Comparison of ENCODE assay signal across 21 cellular contexts in the genomic region with DNA sequence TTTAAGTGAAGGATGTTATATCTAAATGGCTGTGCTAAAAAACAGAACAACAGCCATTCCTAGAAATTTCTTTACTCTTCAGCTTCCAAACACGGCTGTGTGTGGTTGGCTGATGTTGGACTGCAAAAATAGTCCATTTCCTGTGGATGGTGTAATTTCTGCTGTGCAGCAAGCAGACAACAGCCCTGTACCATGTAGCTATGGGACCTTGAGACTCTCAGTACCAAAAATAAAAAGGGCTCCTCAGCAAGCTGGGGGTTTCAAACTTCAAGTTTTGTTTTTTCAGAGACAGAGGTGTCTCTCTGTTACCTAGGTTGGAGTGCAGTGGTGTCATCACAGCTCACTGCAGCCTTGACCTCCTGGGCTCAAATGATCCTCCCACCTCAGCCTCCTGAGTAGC. TPM values are rescaled to one million over a fixed set of nuclear protein-coding genes. Genes with fewer than 3 reads are reported as not detected.
A peak's percentile ranks its signal among the peaks of the same experiment; 100 is the strongest.
DNase-seq lines count a peak whose midpoint lies in the region; ATAC-seq, FAIRE-seq and TF ChIP-seq lines count a peak whose summit lies in the region.
"Had no signal": no experiment of that assay in that cellular context is flagged by ENCODE, and none has a peak within 500 bp of the region (broad histone marks: within the 10 kb centered on the region; RNA-seq: fewer than 3 reads in every experiment).

No MANE protein-coding gene starts in this region.

- TF ChIP-seq POLR2A in GM12891 (IDR thresholded peaks at IDR 0.05; ENCODE audit: low read depth, low read length), result no peak
- TF ChIP-seq POLR2A in body of pancreas (IDR thresholded peaks at IDR 0.05), result no peak

- WGBS in body of pancreas, 2 donors, result 64 to 91% methylated on average over 1 of the region's 1 CpG

- peak; percentile 58 for ATAC-seq in GM21619 (IDR thresholded peaks at IDR 0.05; ENCODE audit: unreplicated experiment)
- ATAC-seq in HG03520 (IDR thresholded peaks at IDR 0.05; ENCODE audit: unreplicated experiment), result peak; percentile 41
- no peak for ATAC-seq in body of pancreas

- H3K9me3 ChIP-seq in body of pancreas, result no peaks in the 10 kb centered on the region
- H3K9me3 ChIP-seq: Caco-2 had no signal

- TF ChIP-seq CTCF in body of pancreas (IDR thresholded peaks at IDR 0.05), result no peak

- H3K36me3 ChIP-seq in body of pancreas (replicated peaks in 1 of 2; ENCODE audit: insufficient read depth in 1 of 2, low read depth in 2 of 2), result no peaks in the 10 kb centered on the region

- no peak overlapping the region for H3K27ac ChIP-seq in body of pancreas
- H3K27ac ChIP-seq: 22Rv1, stomach had no signal

- intact Hi-C loops in body of pancreas (cut with DNase I), result no loop called here

- H3K4me3 ChIP-seq in body of pancreas, result no peak overlapping the region
- H3K4me3 ChIP-seq: stomach had no signal

- H3K4me1 ChIP-seq in body of pancreas, result no peaks in the 10 kb centered on the region
- H3K4me1 ChIP-seq: Caco-2, stomach had no signal

- H3K27me3 ChIP-seq in body of pancreas, result no peaks in the 10 kb centered on the region
- H3K27me3 ChIP-seq: stomach had no signal

- FAIRE-seq in GM12891 (lab: Jason Lieb, UNC), result no peak
- FAIRE-seq: endothelial cell of umbilical vein had no signal

- DNase-seq in SIG-M5 treated with dmso at 0.1 percent for 504 hours (lab: John Stamatoyannopoulos, UW; ENCODE audit: unreplicated experiment) (peak; percentile 2), SIG-M5 (lab: John Stamatoyannopoulos, UW) (no peak), globus pallidus (ENCODE audit: low spot score) (peak; percentile 16), GM12891 (ENCODE audit: insufficient read length, low spot score) (no peak), body of pancreas (no peak), NCI-H1417 (lab: John Stamatoyannopoulos, UW) (no peak)
- DNase-seq: activated T-cell treated with anti-CD3 and anti-CD28 coated beads, Interleukin-2, amount 50 U/mL, for 24 hours; Caco-2; cerebellar nuclear complex; GOT3; islet precursor cell; NCI-H1048; NK-92 treated with Interleukin-12 subunit alpha and Interleukin-12 subunit beta, amount 100 ng/mL, for 24 hours; stomach had no signal

TF ChIP-seq in GM12891, 5 proteins besides CTCF, POLR2A, EP300 and RAD21:
- TF ChIP-seq POLR2AphosphoS5 (IDR thresholded peaks at IDR 0.05; ENCODE audit: low read depth, low read length) (no peak), TAF1 (IDR thresholded peaks at IDR 0.05; ENCODE audit: low read depth, low read length) (no peak)

RNA-seq across cellular contexts. Expression of gene CD40LG, which starts 18.1 kb away (rescaled TPM):
- polyA plus RNA-seq in GM12891 (2012; ENCODE audit: low read depth, missing spikeins), result 0.21 TPM
- not detected for total RNA-seq in body of pancreas
- total RNA-seq: Caco-2, endothelial cell of umbilical vein, glomerular endothelial cell, SK-MEL-5, skeletal muscle tissue had no signal
- polyA plus RNA-seq: endothelial cell of umbilical vein had no signal

Comparison
In these comparisons a context has a peak if more than half of its experiments do, and no peak if none do; other contexts are left out.
1. DNase-seq: peak in SIG-M5 treated with dmso at 0.1 percent for 504 hours (single experiment) and globus pallidus (single experiment); none in SIG-M5 (single experiment), GM12891 (single experiment), body of pancreas (0 of 4) and NCI-H1417 (0 of 3).